In genomic region chr4:81745076-81745475, GRCh38 we compare ENCODE assay signal across 24 cellular contexts.
"Had no signal": no experiment of that assay in that cellular context is flagged by ENCODE, and none has a peak within 500 bp of the region (broad histone marks: within the 10 kb centered on the region; RNA-seq: fewer than 3 reads in every experiment).

No MANE protein-coding gene starts in this region.

- H3K36me3 Mint-ChIP-seq: activated naive CD4-positive, alpha-beta T cell treated with anti-CD3 and anti-CD28 coated beads, Interleukin-2, amount 10 ng/mL, durations not matched to agents 7 days and 5 days; activated naive CD8-positive, alpha-beta T cell treated with anti-CD3 and anti-CD28 coated beads, Interleukin-2, amount 10 ng/mL, durations not matched to agents 7 days and 5 days; brain; immature natural killer cell had no signal

- DNase-seq: activated CD4-positive, alpha-beta T cell treated with anti-CD3 and anti-CD28 coated beads for 48 hours; activated CD4-positive, alpha-beta T cell treated with anti-CD3 and anti-CD28 coated beads, Interleukin-2, amount 50 U/mL, for 48 hours; activated CD8-positive, alpha-beta memory T cell treated with anti-CD3 and anti-CD28 coated beads, Interleukin-2, amount 50 U/mL, for 4 hours; activated gamma-delta T cell; activated naive CD4-positive, alpha-beta T cell treated with anti-CD3 and anti-CD28 coated beads, Interleukin-2, amount 10 ng/mL, durations not matched to agents 7 days and 5 days; activated naive CD8-positive, alpha-beta T cell treated with anti-CD3 and anti-CD28 coated beads, Interleukin-2, amount 10 ng/mL, durations not matched to agents 7 days and 5 days; activated T-cell treated with anti-CD3 and anti-CD28 coated beads, Interleukin-2, amount 50 U/mL, for 1 hour; cortex of kidney; foreskin fibroblast; heart left ventricle; hypothalamus; immature natural killer cell; kidney; left colon; mammary epithelial cell; posterior cingulate gyrus; right cardiac atrium; stimulated activated CD4-positive, alpha-beta T cell treated with anti-CD3 and anti-CD28 coated beads, Interleukin-15, amount 100 ng/mL, for 24 hours; stimulated activated CD4-positive, alpha-beta T cell treated with anti-CD3 and anti-CD28 coated beads, Interleukin-2, amount 100 ng/mL, for 24 hours; stimulated activated naive CD4-positive, alpha-beta T cell treated with Interleukin-2 at 50 U/mL for 16 hours; T-helper 9 cell had no signal

- H3K27ac Mint-ChIP-seq: activated naive CD4-positive, alpha-beta T cell treated with anti-CD3 and anti-CD28 coated beads, Interleukin-2, amount 10 ng/mL, durations not matched to agents 7 days and 5 days; activated naive CD8-positive, alpha-beta T cell treated with anti-CD3 and anti-CD28 coated beads, Interleukin-2, amount 10 ng/mL, durations not matched to agents 7 days and 5 days; brain; immature natural killer cell; T-helper 1 cell treated with Interleukin-12 subunit alpha and Interleukin-12 subunit beta and Interleukin-4 antibody, amounts not matched to agents 30 μg/mL and 1 μg/mL, for 36 hours had no signal

- H3K4me3 Mint-ChIP-seq: activated naive CD4-positive, alpha-beta T cell treated with anti-CD3 and anti-CD28 coated beads, Interleukin-2, amount 10 ng/mL, durations not matched to agents 7 days and 5 days; activated naive CD8-positive, alpha-beta T cell treated with anti-CD3 and anti-CD28 coated beads, Interleukin-2, amount 10 ng/mL, durations not matched to agents 7 days and 5 days; brain; immature natural killer cell; nephron; T-helper 1 cell treated with Interleukin-12 subunit alpha and Interleukin-12 subunit beta and Interleukin-4 antibody, amounts not matched to agents 30 μg/mL and 1 μg/mL, for 36 hours had no signal

- H3K27me3 Mint-ChIP-seq: activated naive CD4-positive, alpha-beta T cell treated with anti-CD3 and anti-CD28 coated beads, Interleukin-2, amount 10 ng/mL, durations not matched to agents 7 days and 5 days; activated naive CD8-positive, alpha-beta T cell treated with anti-CD3 and anti-CD28 coated beads, Interleukin-2, amount 10 ng/mL, durations not matched to agents 7 days and 5 days; brain had no signal

- H3K4me1 Mint-ChIP-seq: activated naive CD4-positive, alpha-beta T cell treated with anti-CD3 and anti-CD28 coated beads, Interleukin-2, amount 10 ng/mL, durations not matched to agents 7 days and 5 days had no signal

- H3K9me3 Mint-ChIP-seq: activated naive CD4-positive, alpha-beta T cell treated with anti-CD3 and anti-CD28 coated beads, Interleukin-2, amount 10 ng/mL, durations not matched to agents 7 days and 5 days; activated naive CD8-positive, alpha-beta T cell treated with anti-CD3 and anti-CD28 coated beads, Interleukin-2, amount 10 ng/mL, durations not matched to agents 7 days and 5 days; brain; immature natural killer cell; T-helper 1 cell treated with Interleukin-12 subunit alpha and Interleukin-12 subunit beta and Interleukin-4 antibody, amounts not matched to agents 30 μg/mL and 1 μg/mL, for 36 hours had no signal
